10 cellular contexts compared by ENCODE assay signal in the genomic region with DNA sequence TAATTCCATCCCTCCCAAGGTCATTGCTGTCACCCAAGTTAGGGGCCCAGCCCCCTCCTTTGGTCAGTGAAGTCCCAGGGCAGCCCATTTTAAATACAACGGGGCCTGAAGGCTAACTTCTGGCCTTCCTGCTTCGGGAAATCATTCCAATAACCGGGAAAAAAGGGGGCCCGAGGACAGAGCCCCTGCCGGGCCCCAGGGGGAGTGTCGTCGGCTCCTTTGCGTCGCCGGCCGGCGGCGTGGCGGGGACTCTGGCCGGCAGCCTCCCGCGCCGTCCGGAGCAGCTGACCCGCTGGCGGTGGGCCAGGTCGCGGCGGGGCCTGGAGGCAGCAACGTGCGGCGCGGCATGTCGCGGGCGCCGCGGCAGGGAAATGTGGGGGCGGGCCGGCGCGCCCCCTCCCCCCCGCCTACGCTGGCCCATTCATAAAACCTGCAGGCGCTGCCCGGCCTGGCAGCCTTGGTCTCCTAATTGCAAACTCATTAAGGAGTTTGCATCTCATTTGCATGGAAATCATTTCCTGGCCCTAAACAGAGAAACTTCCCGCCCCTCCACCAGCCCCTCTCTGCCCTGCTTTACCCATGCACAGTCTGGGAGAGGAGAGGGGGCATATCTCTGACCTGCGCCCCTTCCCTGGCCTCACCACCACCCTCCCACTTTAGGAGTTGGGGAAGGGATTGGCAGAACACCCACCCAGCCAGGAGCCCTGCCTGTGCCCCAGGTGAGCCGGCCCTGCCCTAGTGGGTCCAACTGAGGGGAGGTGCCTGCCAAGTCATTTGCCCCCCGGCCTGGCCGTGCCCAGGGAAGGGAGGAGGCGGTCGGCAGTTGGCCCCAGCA. TPM values are rescaled to one million over a fixed set of nuclear protein-coding genes. Genes with fewer than 3 reads are reported as not detected.
A peak's percentile ranks its signal among the peaks of the same experiment; 100 is the strongest.
DNase-seq lines count a peak whose midpoint lies in the region; ATAC-seq, FAIRE-seq and TF ChIP-seq lines count a peak whose summit lies in the region.
"Had no signal": no experiment of that assay in that cellular context is flagged by ENCODE, and none has a peak within 500 bp of the region (broad histone marks: within the 10 kb centered on the region; RNA-seq: fewer than 3 reads in every experiment).

No MANE protein-coding gene starts in this region.

- TF ChIP-seq POLR2A in ovary (IDR thresholded peaks at IDR 0.05), result no peak

- no peaks in the 10 kb centered on the region for H4K20me1 ChIP-seq in DOHH2 (ENCODE audit: control insufficient read depth, insufficient read depth, low read depth, low read length)

- H3K4me2 ChIP-seq in DOHH2 (ENCODE audit: low read length), result peak overlapping the region; percentile 53

- H3K4me1 ChIP-seq in DOHH2 (ENCODE audit: control insufficient read depth, low read length) (peaks cover 78% of the 10 kb centered on the region), NT2/D1 (ENCODE audit: insufficient read depth, insufficient read length) (peaks cover 19% of the 10 kb centered on the region), ovary (ENCODE audit: insufficient read depth) (peaks cover 11% of the 10 kb centered on the region)

- intact Hi-C loops in ovary (cut with DNase I), result loop anchor here in 3 of 4 donors (2.0 to 10.0 kb wide), 4 partner anchors 308 to 472 kb away; no protein-coding TSS in a partner anchor

- H3F3A ChIP-seq in DOHH2 (ENCODE audit: control insufficient read depth, insufficient read depth), result 0 out of 2 replicates have a peak, but pooled peaks cover 2% of the 10 kb centered on the region

- TF ChIP-seq EP300 in ovary (IDR thresholded peaks at IDR 0.05), result no peak

- no peaks in the 10 kb centered on the region for H3K79me2 ChIP-seq in DOHH2 (ENCODE audit: control insufficient read depth, low read length)

- no peak for DNase-seq in NT2/D1 (ENCODE audit: low read depth, low spot score)
- peak; percentile 77 to 82 for DNase-seq in frontal cortex (ENCODE audit: low spot score in 2 of 2)
- peak; percentile 45 to 73 (median 67) for DNase-seq in ovary
- no peak for DNase-seq in OCI-M2 (lab: John Stamatoyannopoulos, UW; ENCODE audit: unreplicated experiment)
- no peak for DNase-seq in cerebellar cortex (ENCODE audit: low spot score)
- DNase-seq in activated T-cell treated with anti-CD3 and anti-CD28 coated beads, Interleukin-2, amount 50 U/mL, for 48 hours, result no peak
- DNase-seq: stimulated activated naive CD4-positive, alpha-beta T cell treated with Interleukin-2 at 50 U/mL for 16 hours had no signal

- TF ChIP-seq CTCF in DOHH2 (IDR thresholded peaks at IDR 0.05; ENCODE audit: low read depth, low read length, poor library complexity, severe bottlenecking) (no peak), ovary (IDR thresholded peaks at IDR 0.05) (no peak)

- peak overlapping the region; percentile 58 for H3K9ac ChIP-seq in NT2/D1 (ENCODE audit: insufficient read length, low read depth)

- H3K27ac ChIP-seq in DOHH2 (ENCODE audit: low read depth, low read length) (no peak overlapping the region), ovary (no peak overlapping the region)

- peaks cover 14% of the 10 kb centered on the region for H3K27me3 ChIP-seq in DOHH2 (ENCODE audit: control insufficient read depth, low read length)
- no peaks in the 10 kb centered on the region for H3K27me3 ChIP-seq in NT2/D1 (ENCODE audit: insufficient read depth, insufficient read length)
- no peaks in the 10 kb centered on the region for H3K27me3 ChIP-seq in ovary

- FAIRE-seq in frontal cortex (lab: Jason Lieb, UNC), result no peak
- FAIRE-seq: D721Med had no signal

- H3K9me3 ChIP-seq in DOHH2 (ENCODE audit: control insufficient read depth, insufficient read depth, low read length) (no peaks in the 10 kb centered on the region), NT2/D1 (ENCODE audit: insufficient read depth, low read length) (no peaks in the 10 kb centered on the region), ovary (no peaks in the 10 kb centered on the region)

- H3K4me3 ChIP-seq in DOHH2 (ENCODE audit: low read length) (peak overlapping the region; percentile 64), NT2/D1 (ENCODE audit: insufficient read length, low read depth) (no peak overlapping the region), ovary (no peak overlapping the region)

- no peaks in the 10 kb centered on the region for H3K36me3 ChIP-seq in DOHH2 (ENCODE audit: control insufficient read depth, low read length)
- H3K36me3 ChIP-seq in NT2/D1 (ENCODE audit: insufficient read depth, insufficient read length, low read length), result no peaks in the 10 kb centered on the region
- H3K36me3 ChIP-seq in ovary, result no peaks in the 10 kb centered on the region

- WGBS in ovary, 3 donors, result 7 to 13% (median 10%) methylated on average over 44 to 48 of the region's 48 CpGs

- ATAC-seq in HG03442 (IDR thresholded peaks at IDR 0.05; ENCODE audit: unreplicated experiment), result no peak

- H3K9me2 ChIP-seq in DOHH2 (replicated peaks; ENCODE audit: control insufficient read depth, low read length), result no peaks in the 10 kb centered on the region

RNA-seq across cellular contexts. Expression of a gene that starts 50.7 kb away (rescaled TPM):
- total RNA-seq in frontal cortex (41.2 TPM), ovary (10 to 100 TPM; 21.5 to 35.9 (median 24.9) TPM)
- polyA plus RNA-seq in ovary, result 10 to 100 TPM; 20.8 to 23.3 TPM

RNA-seq across cellular contexts. Expression of a gene that starts 50.8 kb away (rescaled TPM):
- total RNA-seq in frontal cortex (35.5 TPM), ovary (10 to 100 TPM in 6 of 7 donors, 1 to 10 TPM in 1; 7.5 to 20.6 (median 16.5) TPM)
- polyA plus RNA-seq in ovary, result 10 to 100 TPM; 11.7 to 25.7 TPM

Comparison
In these comparisons a context has a peak if more than half of its experiments do, and no peak if none do; other contexts are left out.
1. DNase-seq: peak in frontal cortex (2 of 2) and ovary (5 of 5); none in NT2/D1 (single experiment), OCI-M2 (single experiment), cerebellar cortex (single experiment) and activated T-cell treated with anti-CD3 and anti-CD28 coated beads, Interleukin-2, amount 50 U/mL, for 48 hours (0 of 2).